In the genomic region with DNA sequence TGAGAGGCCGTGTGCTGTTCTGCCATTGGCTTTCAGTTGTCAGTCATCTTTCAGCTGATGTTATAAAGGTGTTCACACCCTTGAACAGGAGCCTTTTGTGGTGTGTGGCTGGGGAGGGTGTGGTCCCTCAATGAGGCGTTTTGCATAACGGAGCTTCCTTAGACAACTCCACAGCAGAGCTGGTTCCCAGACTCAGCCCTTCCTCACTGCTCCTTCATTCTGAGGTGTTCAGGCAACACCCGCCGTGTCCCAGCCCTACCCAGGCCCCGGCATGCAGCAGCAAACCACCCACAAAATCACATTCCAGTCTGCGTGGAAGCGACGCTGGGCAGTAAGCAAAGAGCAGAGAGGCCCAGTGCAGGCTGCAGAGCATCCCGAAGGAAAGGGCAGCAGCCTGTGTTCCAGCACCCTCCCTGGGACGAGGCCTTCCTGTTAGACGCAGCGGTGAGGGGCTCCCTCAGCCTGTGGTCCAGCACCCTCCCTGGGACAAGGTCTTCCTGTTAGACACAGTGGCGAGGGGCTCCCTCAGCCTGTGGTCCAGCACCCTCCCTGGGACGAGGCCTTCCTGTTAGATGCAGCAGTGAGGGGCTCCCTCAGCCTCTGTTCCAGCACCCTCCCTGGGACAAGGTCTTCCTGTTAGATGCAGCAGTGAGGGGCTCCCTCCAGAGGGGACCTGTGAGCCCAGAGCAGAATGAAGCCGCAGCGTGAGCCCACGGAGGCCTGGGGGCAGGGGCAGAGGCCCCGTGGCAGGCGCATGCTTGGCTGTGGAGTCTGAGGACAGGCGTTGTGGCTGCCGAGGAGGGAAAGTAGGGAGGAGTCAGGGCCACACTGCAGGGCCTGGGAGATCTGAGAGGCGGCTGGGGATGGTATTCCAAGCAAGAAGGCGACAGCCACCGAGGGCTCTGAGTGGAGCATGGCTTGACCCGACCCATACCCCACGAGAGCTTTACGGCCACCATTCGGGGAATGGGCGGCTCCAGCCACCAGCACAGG, we compare ENCODE assay signal across 13 cellular contexts.
A peak's percentile ranks its signal among the peaks of the same experiment; 100 is the strongest.
DNase-seq lines count a peak whose midpoint lies in the region; ATAC-seq and TF ChIP-seq lines count a peak whose summit lies in the region.
"Had no signal": no experiment of that assay in that cellular context is flagged by ENCODE, and none has a peak within 500 bp of the region (broad histone marks: within the 10 kb centered on the region; RNA-seq: fewer than 3 reads in every experiment).

No MANE protein-coding gene starts in this region.

- H3K27ac ChIP-seq in DND-41 (ENCODE audit: low read length), result peak overlapping the region; percentile 81
- H3K27ac ChIP-seq in naive thymus-derived CD4-positive, alpha-beta T cell (ENCODE audit: low read depth, low read length), result no peak overlapping the region
- H3K27ac ChIP-seq: gastroesophageal sphincter, thoracic aorta had no signal

- H2AFZ ChIP-seq in DND-41 (ENCODE audit: low read depth, low read length), result peak overlapping the region; percentile 40

- no peak overlapping the region for H3K4me3 ChIP-seq in DND-41 (ENCODE audit: low read depth in 1 of 2, low read length in 2 of 2)
- no peak overlapping the region for H3K4me3 ChIP-seq in naive thymus-derived CD4-positive, alpha-beta T cell (ENCODE audit: low read length)
- H3K4me3 ChIP-seq: gastroesophageal sphincter, thoracic aorta had no signal

- H3K79me2 ChIP-seq in DND-41 (ENCODE audit: insufficient read depth, low read length), result no peaks in the 10 kb centered on the region

- H3K36me3 ChIP-seq in DND-41 (ENCODE audit: insufficient read depth, low read length), result no peaks in the 10 kb centered on the region
- H3K36me3 ChIP-seq in naive thymus-derived CD4-positive, alpha-beta T cell (ENCODE audit: control insufficient read depth in 2 of 3, insufficient read depth in 3 of 3, low read length in 3 of 3), result no peaks in the 10 kb centered on the region
- H3K36me3 ChIP-seq: gastroesophageal sphincter, thoracic aorta had no signal

- peak overlapping the region; percentile 47 for H3K27ac Mint-ChIP-seq in activated CD8-positive, alpha-beta memory T cell treated with anti-CD3 and anti-CD28 coated beads, Interleukin-2, amount 10 ng/mL, durations not matched to agents 7 days and 5 days
- H3K27ac Mint-ChIP-seq in naive thymus-derived CD4-positive, alpha-beta T cell, result peak overlapping the region in 2 of 9 donors; percentile 38 to 72

- peak overlapping the region; percentile 30 for H3K9ac ChIP-seq in DND-41 (ENCODE audit: low read depth, low read length)

- no peaks in the 10 kb centered on the region for H4K20me1 ChIP-seq in DND-41 (ENCODE audit: insufficient read depth, low read length)

- TF ChIP-seq CTCF in DND-41 (IDR thresholded peaks at IDR 0.05; ENCODE audit: borderline replicate concordance, extremely low read depth, low read length, poor library complexity, severe bottlenecking), result peak; percentile 61

- no peaks in the 10 kb centered on the region for H3K9me3 Mint-ChIP-seq in activated CD8-positive, alpha-beta memory T cell treated with anti-CD3 and anti-CD28 coated beads, Interleukin-2, amount 10 ng/mL, durations not matched to agents 7 days and 5 days (ENCODE audit: low read depth)
- H3K9me3 Mint-ChIP-seq in naive thymus-derived CD4-positive, alpha-beta T cell, result peaks cover 0 to 3% (median 0%) of the 10 kb centered on the region in 11 donors

- DNase-seq in CD1c-positive myeloid dendritic cell (ENCODE audit: extremely low spot score) (peak; percentile 11), DND-41 (peak; percentile 63), NK-92 (lab: John Stamatoyannopoulos, UW; ENCODE audit: unreplicated experiment) (no peak), anterior cingulate cortex (lab: John Stamatoyannopoulos, UW) (no peak)
- peak; percentile 67 for DNase-seq in activated CD8-positive, alpha-beta memory T cell treated with anti-CD3 and anti-CD28 coated beads, Interleukin-2, amount 10 ng/mL, durations not matched to agents 7 days and 5 days
- peak in 1 of 9 donors; percentile 13 for DNase-seq in naive thymus-derived CD4-positive, alpha-beta T cell
- DNase-seq: effector memory CD4-positive, alpha-beta T cell; kidney glomerular epithelial cell; NCI-H2029 treated with DMSO at 0.1 percent for 48 hours had no signal

- CTCF ChIA-PET in activated CD8-positive, alpha-beta memory T cell treated with anti-CD3 and anti-CD28 coated beads, Interleukin-2, amount 10 ng/mL, durations not matched to agents 7 days and 5 days (lab: Charles Lee), result no interaction called here
- CTCF ChIA-PET in naive thymus-derived CD4-positive, alpha-beta T cell (lab: Charles Lee), result no interaction called here

- H3K4me2 ChIP-seq in DND-41 (ENCODE audit: insufficient read depth, low read length), result no peak overlapping the region

- H3K4me1 Mint-ChIP-seq in activated CD8-positive, alpha-beta memory T cell treated with anti-CD3 and anti-CD28 coated beads, Interleukin-2, amount 10 ng/mL, durations not matched to agents 7 days and 5 days, result peaks cover 27% of the 10 kb centered on the region
- peaks cover 0 to 27% (median 6%) of the 10 kb centered on the region in 7 donors for H3K4me1 Mint-ChIP-seq in naive thymus-derived CD4-positive, alpha-beta T cell

- peak; percentile 79 for ATAC-seq in DND-41 (ENCODE audit: insufficient read depth, low read depth)
- ATAC-seq in activated CD8-positive, alpha-beta memory T cell treated with anti-CD3 and anti-CD28 coated beads, Interleukin-2, amount 10 ng/mL, durations not matched to agents 7 days and 5 days, result peak; percentile 39
- ATAC-seq in naive thymus-derived CD4-positive, alpha-beta T cell, result peak; percentile 66
- ATAC-seq in GM21367 (IDR thresholded peaks at IDR 0.05; ENCODE audit: unreplicated experiment), result no peak
- ATAC-seq in GM18498 (IDR thresholded peaks at IDR 0.05; ENCODE audit: unreplicated experiment), result no peak
- ATAC-seq: gastroesophageal sphincter had no signal

- intact Hi-C loops in naive thymus-derived CD4-positive, alpha-beta T cell (cut with micrococcal nuclease), result no loop called here

- POLR2A ChIA-PET in naive thymus-derived CD4-positive, alpha-beta T cell (lab: Charles Lee), result no interaction called here

- no peaks in the 10 kb centered on the region for H3K36me3 Mint-ChIP-seq in activated CD8-positive, alpha-beta memory T cell treated with anti-CD3 and anti-CD28 coated beads, Interleukin-2, amount 10 ng/mL, durations not matched to agents 7 days and 5 days
- H3K36me3 Mint-ChIP-seq in naive thymus-derived CD4-positive, alpha-beta T cell, result peaks cover 0 to 5% (median 0%) of the 10 kb centered on the region in 5 donors

- peaks cover 54% of the 10 kb centered on the region for H3K4me1 ChIP-seq in DND-41 (ENCODE audit: insufficient read depth, low read length)
- H3K4me1 ChIP-seq in naive thymus-derived CD4-positive, alpha-beta T cell (ENCODE audit: control insufficient read depth in 2 of 2, insufficient read depth in 2 of 2, low read length in 2 of 2), result peaks cover 4 to 21% of the 10 kb centered on the region in 2 donors
- H3K4me1 ChIP-seq: gastroesophageal sphincter had no signal

- no peaks in the 10 kb centered on the region for H3K27me3 ChIP-seq in DND-41 (ENCODE audit: insufficient read depth, low read length, poor library complexity)
- no peaks in the 10 kb centered on the region for H3K27me3 ChIP-seq in naive thymus-derived CD4-positive, alpha-beta T cell (ENCODE audit: control insufficient read depth in 2 of 2, insufficient read depth in 2 of 2, low read length in 2 of 2)

- H3K4me3 Mint-ChIP-seq in activated CD8-positive, alpha-beta memory T cell treated with anti-CD3 and anti-CD28 coated beads, Interleukin-2, amount 10 ng/mL, durations not matched to agents 7 days and 5 days, result no peak overlapping the region
- peak overlapping the region in 2 of 10 donors; percentile 12 to 55 for H3K4me3 Mint-ChIP-seq in naive thymus-derived CD4-positive, alpha-beta T cell

- H3K9me3 ChIP-seq in DND-41 (ENCODE audit: insufficient read depth, low read length, severe bottlenecking), result no peaks in the 10 kb centered on the region
- H3K9me3 ChIP-seq in naive thymus-derived CD4-positive, alpha-beta T cell (ENCODE audit: control insufficient read depth in 2 of 3, low read length in 3 of 3), result no peaks in the 10 kb centered on the region
- H3K9me3 ChIP-seq: thoracic aorta had no signal

- peaks cover 24% of the 10 kb centered on the region for H3K27me3 Mint-ChIP-seq in activated CD8-positive, alpha-beta memory T cell treated with anti-CD3 and anti-CD28 coated beads, Interleukin-2, amount 10 ng/mL, durations not matched to agents 7 days and 5 days
- peaks cover 11 to 26% (median 16%) of the 10 kb centered on the region in 5 donors for H3K27me3 Mint-ChIP-seq in naive thymus-derived CD4-positive, alpha-beta T cell

Comparison
In these comparisons a context has a peak if more than half of its experiments do, and no peak if none do; other contexts are left out.
1. DNase-seq: peak in CD1c-positive myeloid dendritic cell (single experiment), DND-41 (single experiment) and activated CD8-positive, alpha-beta memory T cell treated with anti-CD3 and anti-CD28 coated beads, Interleukin-2, amount 10 ng/mL, durations not matched to agents 7 days and 5 days (single experiment); none in NK-92 (single experiment) and anterior cingulate cortex (0 of 58).
2. ATAC-seq: peak in DND-41 (single experiment), activated CD8-positive, alpha-beta memory T cell treated with anti-CD3 and anti-CD28 coated beads, Interleukin-2, amount 10 ng/mL, durations not matched to agents 7 days and 5 days (single experiment) and naive thymus-derived CD4-positive, alpha-beta T cell (single experiment); none in GM21367 (single experiment) and GM18498 (single experiment).